Comparison of ENCODE assay signal across 8 cellular contexts in the genomic region with DNA sequence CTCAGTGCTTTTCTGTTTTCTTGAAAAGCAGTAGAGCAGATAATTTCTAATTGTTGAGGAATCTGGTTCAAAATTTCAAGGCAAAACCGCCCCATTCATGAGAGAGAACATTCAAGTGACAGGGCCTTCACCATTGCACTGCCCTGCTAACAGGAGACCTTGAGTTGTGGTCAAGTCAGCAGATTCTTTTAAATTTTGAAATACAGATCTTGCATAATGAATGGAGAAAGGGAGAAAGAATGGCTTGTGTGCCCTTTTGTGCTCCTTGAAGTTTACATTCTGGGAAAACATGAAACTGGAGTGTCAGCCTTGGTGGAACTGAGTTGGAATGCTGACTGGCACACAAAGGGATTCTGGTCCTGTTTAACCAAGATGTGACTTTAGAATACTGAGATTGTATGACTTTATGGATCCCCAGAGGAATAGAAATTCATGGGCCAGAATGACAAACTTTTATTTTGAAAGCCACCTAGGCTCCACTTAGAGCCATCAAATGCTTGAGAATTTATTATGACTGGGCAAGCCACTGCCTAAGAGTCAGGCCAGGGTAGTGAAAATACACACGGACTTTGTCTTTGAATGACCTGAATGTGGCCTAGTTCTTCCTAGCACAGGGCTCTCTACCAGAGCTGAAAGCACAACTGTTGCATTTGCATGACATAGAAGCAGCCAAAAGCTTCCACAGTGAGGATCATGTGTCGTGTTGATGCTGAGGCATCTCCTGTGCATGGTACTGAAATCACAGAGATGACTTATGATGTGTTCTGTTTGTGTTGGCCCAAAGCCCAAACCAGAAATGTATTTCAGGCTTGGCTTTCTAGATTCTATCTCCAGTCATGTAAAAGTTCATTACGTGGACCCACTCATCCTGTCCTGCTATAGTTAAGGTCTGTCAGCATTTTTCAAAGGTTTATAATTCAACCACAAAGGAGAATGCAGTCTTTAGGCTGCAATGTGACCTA.
DNase-seq lines count a peak whose midpoint lies in the region; ATAC-seq and TF ChIP-seq lines count a peak whose summit lies in the region.

No MANE protein-coding gene starts in this region.

- H3K4me3 Mint-ChIP-seq in stimulated activated naive CD8-positive, alpha-beta T cell treated with anti-CD3 and anti-CD28 coated beads, Interleukin-15, amount 100 ng/mL, for 72 hours: no peak overlapping the region
- no peak overlapping the region for H3K4me3 Mint-ChIP-seq in stimulated activated effector memory CD8-positive, alpha-beta T cell treated with anti-CD3 and anti-CD28 coated beads, Interleukin-12 subunit alpha, Interleukin-12 subunit beta, amount 100 ng/mL, for 72 hours

- DNase-seq in ELF-1 (ENCODE audit: low read depth, low spot score): peak; percentile 12
- DNase-seq in fibroblast of peridontal ligament (ENCODE audit: extremely low read depth): peak; percentile 99
- peak; percentile 73 for DNase-seq in pons (ENCODE audit: low spot score)
- no peak for DNase-seq in cerebellar nuclear complex (lab: John Stamatoyannopoulos, UW)
- DNase-seq in stimulated activated naive CD8-positive, alpha-beta T cell treated with anti-CD3 and anti-CD28 coated beads, Interleukin-15, amount 100 ng/mL, for 72 hours: no peak
- DNase-seq in activated T-cell treated with anti-CD3 and anti-CD28 coated beads for 4 hours: no peak
- no peak for DNase-seq in stimulated activated effector memory CD8-positive, alpha-beta T cell treated with anti-CD3 and anti-CD28 coated beads, Interleukin-12 subunit alpha, Interleukin-12 subunit beta, amount 100 ng/mL, for 72 hours (ENCODE audit: low spot score in 2 of 2)

- peaks cover 7% of the 10 kb centered on the region for H3K27me3 Mint-ChIP-seq in stimulated activated naive CD8-positive, alpha-beta T cell treated with anti-CD3 and anti-CD28 coated beads, Interleukin-15, amount 100 ng/mL, for 72 hours

- no peaks in the 10 kb centered on the region for H3K36me3 Mint-ChIP-seq in stimulated activated effector memory CD8-positive, alpha-beta T cell treated with anti-CD3 and anti-CD28 coated beads, Interleukin-12 subunit alpha, Interleukin-12 subunit beta, amount 100 ng/mL, for 72 hours

- no peaks in the 10 kb centered on the region for H3K9me3 Mint-ChIP-seq in stimulated activated naive CD8-positive, alpha-beta T cell treated with anti-CD3 and anti-CD28 coated beads, Interleukin-15, amount 100 ng/mL, for 72 hours
- no peaks in the 10 kb centered on the region for H3K9me3 Mint-ChIP-seq in stimulated activated effector memory CD8-positive, alpha-beta T cell treated with anti-CD3 and anti-CD28 coated beads, Interleukin-12 subunit alpha, Interleukin-12 subunit beta, amount 100 ng/mL, for 72 hours

- H3K27ac Mint-ChIP-seq in stimulated activated naive CD8-positive, alpha-beta T cell treated with anti-CD3 and anti-CD28 coated beads, Interleukin-15, amount 100 ng/mL, for 72 hours: no peak overlapping the region
- no peak overlapping the region for H3K27ac Mint-ChIP-seq in stimulated activated effector memory CD8-positive, alpha-beta T cell treated with anti-CD3 and anti-CD28 coated beads, Interleukin-12 subunit alpha, Interleukin-12 subunit beta, amount 100 ng/mL, for 72 hours

- H3K4me1 Mint-ChIP-seq in stimulated activated naive CD8-positive, alpha-beta T cell treated with anti-CD3 and anti-CD28 coated beads, Interleukin-15, amount 100 ng/mL, for 72 hours: no peaks in the 10 kb centered on the region
- H3K4me1 Mint-ChIP-seq in stimulated activated effector memory CD8-positive, alpha-beta T cell treated with anti-CD3 and anti-CD28 coated beads, Interleukin-12 subunit alpha, Interleukin-12 subunit beta, amount 100 ng/mL, for 72 hours: no peaks in the 10 kb centered on the region

- ATAC-seq in stimulated activated naive CD8-positive, alpha-beta T cell treated with anti-CD3 and anti-CD28 coated beads, Interleukin-15, amount 100 ng/mL, for 72 hours: no peak
- ATAC-seq in stimulated activated effector memory CD8-positive, alpha-beta T cell treated with anti-CD3 and anti-CD28 coated beads, Interleukin-12 subunit alpha, Interleukin-12 subunit beta, amount 100 ng/mL, for 72 hours: no peak

TF ChIP-seq in PFSK-1, 5 proteins besides CTCF, POLR2A, EP300 and RAD21:
- TF ChIP-seq, protein P1, sequence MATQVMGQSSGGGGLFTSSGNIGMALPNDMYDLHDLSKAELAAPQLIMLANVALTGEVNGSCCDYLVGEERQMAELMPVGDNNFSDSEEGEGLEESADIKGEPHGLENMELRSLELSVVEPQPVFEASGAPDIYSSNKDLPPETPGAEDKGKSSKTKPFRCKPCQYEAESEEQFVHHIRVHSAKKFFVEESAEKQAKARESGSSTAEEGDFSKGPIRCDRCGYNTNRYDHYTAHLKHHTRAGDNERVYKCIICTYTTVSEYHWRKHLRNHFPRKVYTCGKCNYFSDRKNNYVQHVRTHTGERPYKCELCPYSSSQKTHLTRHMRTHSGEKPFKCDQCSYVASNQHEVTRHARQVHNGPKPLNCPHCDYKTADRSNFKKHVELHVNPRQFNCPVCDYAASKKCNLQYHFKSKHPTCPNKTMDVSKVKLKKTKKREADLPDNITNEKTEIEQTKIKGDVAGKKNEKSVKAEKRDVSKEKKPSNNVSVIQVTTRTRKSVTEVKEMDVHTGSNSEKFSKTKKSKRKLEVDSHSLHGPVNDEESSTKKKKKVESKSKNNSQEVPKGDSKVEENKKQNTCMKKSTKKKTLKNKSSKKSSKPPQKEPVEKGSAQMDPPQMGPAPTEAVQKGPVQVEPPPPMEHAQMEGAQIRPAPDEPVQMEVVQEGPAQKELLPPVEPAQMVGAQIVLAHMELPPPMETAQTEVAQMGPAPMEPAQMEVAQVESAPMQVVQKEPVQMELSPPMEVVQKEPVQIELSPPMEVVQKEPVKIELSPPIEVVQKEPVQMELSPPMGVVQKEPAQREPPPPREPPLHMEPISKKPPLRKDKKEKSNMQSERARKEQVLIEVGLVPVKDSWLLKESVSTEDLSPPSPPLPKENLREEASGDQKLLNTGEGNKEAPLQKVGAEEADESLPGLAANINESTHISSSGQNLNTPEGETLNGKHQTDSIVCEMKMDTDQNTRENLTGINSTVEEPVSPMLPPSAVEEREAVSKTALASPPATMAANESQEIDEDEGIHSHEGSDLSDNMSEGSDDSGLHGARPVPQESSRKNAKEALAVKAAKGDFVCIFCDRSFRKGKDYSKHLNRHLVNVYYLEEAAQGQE (IDR thresholded peaks at IDR 0.05; ENCODE audit: insufficient read depth in 1 of 2, low read depth in 2 of 2, low read length in 2 of 2): 0 out of 4 replicates have a peak, but pooled peaks of 1 of the 2 experiments have one; percentile 37
- 0 out of 2 replicates have a peak, but pooled peaks have one; percentile 29 for TF ChIP-seq POLR2AphosphoS5 (IDR thresholded peaks at IDR 0.05; ENCODE audit: low read depth, low read length)
- peak; percentile 57 for TF ChIP-seq FOXP2 (optimal IDR thresholded peaks at IDR 0.05; ENCODE audit: borderline replicate concordance, extremely low read depth, extremely low read length, insufficient read depth)
- TF ChIP-seq SIN3A (IDR thresholded peaks at IDR 0.05; ENCODE audit: borderline replicate concordance, insufficient read depth, low read length): no peak
- TF ChIP-seq TAF1 (IDR thresholded peaks at IDR 0.05; ENCODE audit: borderline replicate concordance, insufficient read depth, low read length): peak; percentile 30; the same call in 1 of the 2 replicates

Comparison
In these comparisons a context has a peak if more than half of its experiments do, and no peak if none do; other contexts are left out.
1. DNase-seq: peak in ELF-1 (single experiment), fibroblast of peridontal ligament (single experiment) and pons (single experiment); none in cerebellar nuclear complex (0 of 2), stimulated activated naive CD8-positive, alpha-beta T cell treated with anti-CD3 and anti-CD28 coated beads, Interleukin-15, amount 100 ng/mL, for 72 hours (0 of 2), activated T-cell treated with anti-CD3 and anti-CD28 coated beads for 4 hours (single experiment) and stimulated activated effector memory CD8-positive, alpha-beta T cell treated with anti-CD3 and anti-CD28 coated beads, Interleukin-12 subunit alpha, Interleukin-12 subunit beta, amount 100 ng/mL, for 72 hours (0 of 2).